ENCODE assay signal across 1 cellular context in the genomic region with DNA sequence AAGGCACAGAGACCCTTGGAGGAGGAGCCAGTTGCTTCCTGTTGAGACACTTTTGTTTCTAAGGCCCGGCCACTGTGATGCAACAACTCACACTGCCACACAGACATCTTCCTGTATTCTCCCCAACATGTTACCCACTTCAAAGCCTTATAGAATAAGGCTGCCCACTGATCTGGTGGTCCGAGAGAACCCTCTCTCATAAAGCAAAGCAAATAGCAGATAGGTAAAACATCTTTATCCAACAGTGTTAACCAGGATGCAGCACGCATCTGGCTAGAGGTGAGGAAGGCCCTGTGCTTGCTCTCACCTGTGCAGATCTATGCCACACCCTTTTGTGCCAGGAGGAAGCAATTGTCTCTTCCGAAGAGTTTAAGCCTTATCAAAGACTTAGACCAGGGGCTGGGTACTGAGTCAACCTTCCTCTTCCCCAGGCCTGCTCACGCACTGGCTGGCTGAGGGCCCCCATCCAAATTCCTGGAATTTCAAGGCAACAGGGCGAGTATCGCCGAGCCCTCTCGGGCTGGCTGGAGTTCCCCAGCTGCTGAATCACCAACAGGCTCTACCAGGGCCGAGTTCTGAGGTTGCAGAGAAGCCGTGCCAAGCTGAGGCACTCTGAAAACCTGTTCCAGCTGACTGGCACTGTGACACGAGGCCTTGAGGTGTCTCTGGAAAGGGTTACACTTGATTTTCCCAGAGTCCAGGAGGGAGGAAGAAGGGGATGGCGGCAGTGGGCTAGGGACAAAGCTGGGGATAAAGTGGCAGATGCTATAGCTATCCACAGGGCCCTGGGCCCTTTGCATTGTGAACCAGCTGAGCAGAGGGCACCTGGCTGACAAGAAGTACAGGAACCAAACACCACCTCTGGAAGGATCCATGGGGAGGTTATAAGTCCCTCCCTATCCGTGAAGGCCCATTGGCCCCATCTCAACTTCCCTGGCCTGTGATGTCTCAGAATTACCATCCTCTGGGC.
TF ChIP-seq lines count a peak whose summit lies in the region.

No MANE protein-coding gene starts in this region.

TF ChIP-seq in IMR-90, 13 proteins besides CTCF, POLR2A, EP300 and RAD21 (continued from another document):
- TF ChIP-seq, protein P1, sequence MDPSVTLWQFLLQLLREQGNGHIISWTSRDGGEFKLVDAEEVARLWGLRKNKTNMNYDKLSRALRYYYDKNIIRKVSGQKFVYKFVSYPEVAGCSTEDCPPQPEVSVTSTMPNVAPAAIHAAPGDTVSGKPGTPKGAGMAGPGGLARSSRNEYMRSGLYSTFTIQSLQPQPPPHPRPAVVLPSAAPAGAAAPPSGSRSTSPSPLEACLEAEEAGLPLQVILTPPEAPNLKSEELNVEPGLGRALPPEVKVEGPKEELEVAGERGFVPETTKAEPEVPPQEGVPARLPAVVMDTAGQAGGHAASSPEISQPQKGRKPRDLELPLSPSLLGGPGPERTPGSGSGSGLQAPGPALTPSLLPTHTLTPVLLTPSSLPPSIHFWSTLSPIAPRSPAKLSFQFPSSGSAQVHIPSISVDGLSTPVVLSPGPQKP (IDR thresholded peaks at IDR 0.05; ENCODE audit: borderline replicate concordance, low read depth, low read length) = no peak
- no peak for TF ChIP-seq SMC3 (IDR thresholded peaks at IDR 0.05; ENCODE audit: low read depth, low read length)
TF ChIP-seq in IMR-90: peak in this region for 0.
